Comparison of ENCODE assay signal across 11 cellular contexts in genomic region chr12:49904601-49905000, GRCh38. TPM values are rescaled to one million over a fixed set of nuclear protein-coding genes. Genes with fewer than 3 reads are reported as not detected.
DNase-seq lines count a peak whose midpoint lies in the region; ATAC-seq and TF ChIP-seq lines count a peak whose summit lies in the region.
"Had no signal": no experiment of that assay in that cellular context is flagged by ENCODE, and none has a peak within 500 bp of the region (broad histone marks: within the 10 kb centered on the region; RNA-seq: fewer than 3 reads in every experiment).

No MANE protein-coding gene starts in this region.

- H3K79me2 ChIP-seq in Loucy (ENCODE audit: insufficient read depth, low read length) (no peaks in the 10 kb centered on the region), osteoblast (ENCODE audit: insufficient read depth, low read length) (no peaks in the 10 kb centered on the region)

- no peaks in the 10 kb centered on the region for H3K36me3 ChIP-seq in BLaER1 treated with 17β-estradiol and CSF1 and Interleukin-3, amounts not matched to agents 10 nM and 100 nM
- no peaks in the 10 kb centered on the region for H3K36me3 ChIP-seq in Loucy (ENCODE audit: insufficient read depth, low read length)
- H3K36me3 ChIP-seq in endodermal cell (ENCODE audit: control insufficient read depth, insufficient read depth, low read length), result no peaks in the 10 kb centered on the region
- H3K36me3 ChIP-seq in osteoblast (ENCODE audit: insufficient read depth, low read length), result no peaks in the 10 kb centered on the region
- H3K36me3 ChIP-seq: WERI-Rb-1 had no signal

- no peak for TF ChIP-seq CTCF in Loucy (conservative IDR thresholded peaks at IDR 0.05; ENCODE audit: low read length)
- TF ChIP-seq CTCF in endodermal cell (conservative IDR thresholded peaks at IDR 0.05), result no peak
- TF ChIP-seq CTCF in osteoblast (IDR thresholded peaks at IDR 0.05; ENCODE audit: extremely low read depth, low read depth, low read length), result no peak

- H3K27me3 ChIP-seq in BLaER1 treated with 17β-estradiol and CSF1 and Interleukin-3, amounts not matched to agents 10 nM and 100 nM, result peaks cover 0 to 7% (median 0%) of the 10 kb centered on the region in 11 experiments; a peak in 2 of 22 replicates
- H3K27me3 ChIP-seq in Loucy (ENCODE audit: insufficient read depth, low read length, poor library complexity, severe bottlenecking), result no peaks in the 10 kb centered on the region
- H3K27me3 ChIP-seq in endodermal cell (ENCODE audit: control insufficient read depth, insufficient read depth, low read length, poor library complexity, severe bottlenecking), result peaks cover 35% of the 10 kb centered on the region
- H3K27me3 ChIP-seq in osteoblast (ENCODE audit: insufficient read depth, low read length), result no peaks in the 10 kb centered on the region

- H3K27ac ChIP-seq in BLaER1 treated with 17β-estradiol and CSF1 and Interleukin-3, amounts not matched to agents 10 nM and 100 nM, result peak overlapping the region in 6 of 11 experiments; percentile 6 to 56 (median 34); a peak in 10 of 22 replicates
- H3K27ac ChIP-seq in endodermal cell (ENCODE audit: low read depth, low read length), result peak overlapping the region; percentile 68
- H3K27ac ChIP-seq in osteoblast (ENCODE audit: low read depth, low read length), result no peak overlapping the region
- H3K27ac ChIP-seq: WERI-Rb-1 had no signal

- H3K4me1 Mint-ChIP-seq in endodermal cell, result peaks cover 13% of the 10 kb centered on the region

- no peaks in the 10 kb centered on the region for H3K9me2 ChIP-seq in Loucy (replicated peaks; ENCODE audit: low read depth, low read length)

- no peak overlapping the region for H3K27ac Mint-ChIP-seq in endodermal cell

- peak overlapping the region; percentile 93 for H2AFZ ChIP-seq in Loucy (ENCODE audit: low read length)
- H2AFZ ChIP-seq in osteoblast (ENCODE audit: low read length), result no peak overlapping the region

- ATAC-seq in HG03095 (IDR thresholded peaks at IDR 0.05; ENCODE audit: unreplicated experiment) (no peak), HG02981 (IDR thresholded peaks at IDR 0.05; ENCODE audit: unreplicated experiment) (no peak), HG03135 (IDR thresholded peaks at IDR 0.05; ENCODE audit: unreplicated experiment) (no peak)

- no peaks in the 10 kb centered on the region for H3K9me3 ChIP-seq in BLaER1 treated with 17β-estradiol and CSF1 and Interleukin-3, amounts not matched to agents 10 nM and 100 nM (replicated peaks in 1 of 11)
- H3K9me3 ChIP-seq in Loucy (ENCODE audit: insufficient read depth, low read depth, low read length), result no peaks in the 10 kb centered on the region
- no peaks in the 10 kb centered on the region for H3K9me3 ChIP-seq in endodermal cell (ENCODE audit: control insufficient read depth, low read length)
- no peaks in the 10 kb centered on the region for H3K9me3 ChIP-seq in osteoblast (ENCODE audit: low read depth, low read length)

- peaks cover 27 to 49% (median 35%) of the 10 kb centered on the region in 10 experiments for H3K4me1 ChIP-seq in BLaER1 treated with 17β-estradiol and CSF1 and Interleukin-3, amounts not matched to agents 10 nM and 100 nM
- H3K4me1 ChIP-seq in Loucy (ENCODE audit: insufficient read depth, low read length, poor library complexity, severe bottlenecking) (peaks cover 22% of the 10 kb centered on the region), endodermal cell (ENCODE audit: control insufficient read depth, insufficient read depth, low read length) (peaks cover 7% of the 10 kb centered on the region), osteoblast (ENCODE audit: insufficient read depth, low read length) (no peaks in the 10 kb centered on the region)

- peak overlapping the region in 9 of 11 experiments; percentile 3 to 74 (median 51); a peak in 16 of 22 replicates for H3K9ac ChIP-seq in BLaER1 treated with 17β-estradiol and CSF1 and Interleukin-3, amounts not matched to agents 10 nM and 100 nM
- H3K9ac ChIP-seq in Loucy (ENCODE audit: low read depth, low read length, poor library complexity, severe bottlenecking) (peak overlapping the region; percentile 60), endodermal cell (ENCODE audit: extremely low read depth, low read length, poor library complexity, severe bottlenecking) (no peak overlapping the region)

- H3K9me3 Mint-ChIP-seq in endodermal cell, result no peaks in the 10 kb centered on the region

- H3K4me2 ChIP-seq in BLaER1 treated with 17β-estradiol and CSF1 and Interleukin-3, amounts not matched to agents 10 nM and 100 nM, result peak overlapping the region; percentile 78 to 99 (median 90)
- peak overlapping the region; percentile 65 for H3K4me2 ChIP-seq in Loucy (ENCODE audit: low read depth, low read length, poor library complexity, severe bottlenecking)
- H3K4me2 ChIP-seq in osteoblast (ENCODE audit: insufficient read depth, low read length), result peak overlapping the region; percentile 52

- no peaks in the 10 kb centered on the region for H3K36me3 Mint-ChIP-seq in endodermal cell (ENCODE audit: low read depth)

- DNase-seq in endodermal cell (no peak), osteoblast (ENCODE audit: insufficient read length, low spot score, missing footprints) (peak; percentile 56), NCI-H69 (lab: John Stamatoyannopoulos, UW) (no peak)
- DNase-seq: amniotic stem cell, NCI-H2107, WERI-Rb-1 had no signal

- peaks cover 0 to 5% (median 0%) of the 10 kb centered on the region in 11 experiments; a peak in 2 of 22 replicates for H4K20me1 ChIP-seq in BLaER1 treated with 17β-estradiol and CSF1 and Interleukin-3, amounts not matched to agents 10 nM and 100 nM
- H4K20me1 ChIP-seq in Loucy (ENCODE audit: insufficient read depth, low read length, poor library complexity, severe bottlenecking), result no peaks in the 10 kb centered on the region
- H4K20me1 ChIP-seq in osteoblast (ENCODE audit: insufficient read depth, low read length), result no peaks in the 10 kb centered on the region

- H3K27me3 Mint-ChIP-seq in endodermal cell (ENCODE audit: insufficient read depth), result peaks cover 51% of the 10 kb centered on the region

- no peaks in the 10 kb centered on the region for H3F3A ChIP-seq in Loucy (ENCODE audit: low read depth)

- H3K4me3 ChIP-seq in BLaER1 treated with 17β-estradiol and CSF1 and Interleukin-3, amounts not matched to agents 10 nM and 100 nM, result peak overlapping the region in 9 of 10 experiments; percentile 33 to 63 (median 51); a peak in 16 of 20 replicates
- H3K4me3 ChIP-seq in Loucy (ENCODE audit: low read length, poor library complexity, severe bottlenecking), result peak overlapping the region; percentile 67
- no peak overlapping the region for H3K4me3 ChIP-seq in endodermal cell (ENCODE audit: low read length)
- H3K4me3 ChIP-seq in osteoblast (ENCODE audit: insufficient read depth, low read length), result no peak overlapping the region

- no peak overlapping the region for H3K4me3 Mint-ChIP-seq in endodermal cell

- 92 to 94% methylated on average over 11 of the region's 11 CpGs for WGBS in endodermal cell (ENCODE audit: insufficient coverage in 1 of 2, insufficient read length in 1 of 2), 2 experiments

RNA-seq across cellular contexts. Expression of gene FAIM2, which starts 0.9 kb away (rescaled TPM):
- total RNA-seq in endodermal cell (not detected), osteoblast (0.88 and 1.4 TPM in 2 replicates)
- 4.4 TPM for polyA plus RNA-seq in endodermal cell (2013, experiment 1 of 2)
- 3.2 TPM for polyA plus RNA-seq in endodermal cell (2013, experiment 2 of 2)

RNA-seq across cellular contexts. Expression of gene AQP2, which starts 45.9 kb away (rescaled TPM):
- total RNA-seq in endodermal cell (not detected), osteoblast (not detected in 2 replicates)
- polyA plus RNA-seq in endodermal cell (2013, experiment 1 of 2), result not detected
- not detected for polyA plus RNA-seq in endodermal cell (2013, experiment 2 of 2)

RNA-seq across cellular contexts. Expression of gene AQP5, which starts 57.1 kb away (rescaled TPM):
- under 1 TPM; 0.62 to 0.77 TPM for total RNA-seq in endodermal cell
- 0.36 TPM for polyA plus RNA-seq in endodermal cell (2013, experiment 1 of 2)
- 0.25 TPM for polyA plus RNA-seq in endodermal cell (2013, experiment 2 of 2)
- total RNA-seq in osteoblast, result not detected in 2 replicates

Comparison
In these comparisons a context has a peak if more than half of its experiments do, and no peak if none do; other contexts are left out.
1. H3K4me3 ChIP-seq: peak in BLaER1 treated with 17β-estradiol and CSF1 and Interleukin-3, amounts not matched to agents 10 nM and 100 nM (9 of 10) and Loucy (single experiment); none in endodermal cell (single experiment) and osteoblast (single experiment).
2. Peak in every context shown above with its lines, with median percentiles within 50 percentile points of each other: H3K4me2 ChIP-seq.